ENCODE assay signal across 12 cellular contexts in the genomic region with DNA sequence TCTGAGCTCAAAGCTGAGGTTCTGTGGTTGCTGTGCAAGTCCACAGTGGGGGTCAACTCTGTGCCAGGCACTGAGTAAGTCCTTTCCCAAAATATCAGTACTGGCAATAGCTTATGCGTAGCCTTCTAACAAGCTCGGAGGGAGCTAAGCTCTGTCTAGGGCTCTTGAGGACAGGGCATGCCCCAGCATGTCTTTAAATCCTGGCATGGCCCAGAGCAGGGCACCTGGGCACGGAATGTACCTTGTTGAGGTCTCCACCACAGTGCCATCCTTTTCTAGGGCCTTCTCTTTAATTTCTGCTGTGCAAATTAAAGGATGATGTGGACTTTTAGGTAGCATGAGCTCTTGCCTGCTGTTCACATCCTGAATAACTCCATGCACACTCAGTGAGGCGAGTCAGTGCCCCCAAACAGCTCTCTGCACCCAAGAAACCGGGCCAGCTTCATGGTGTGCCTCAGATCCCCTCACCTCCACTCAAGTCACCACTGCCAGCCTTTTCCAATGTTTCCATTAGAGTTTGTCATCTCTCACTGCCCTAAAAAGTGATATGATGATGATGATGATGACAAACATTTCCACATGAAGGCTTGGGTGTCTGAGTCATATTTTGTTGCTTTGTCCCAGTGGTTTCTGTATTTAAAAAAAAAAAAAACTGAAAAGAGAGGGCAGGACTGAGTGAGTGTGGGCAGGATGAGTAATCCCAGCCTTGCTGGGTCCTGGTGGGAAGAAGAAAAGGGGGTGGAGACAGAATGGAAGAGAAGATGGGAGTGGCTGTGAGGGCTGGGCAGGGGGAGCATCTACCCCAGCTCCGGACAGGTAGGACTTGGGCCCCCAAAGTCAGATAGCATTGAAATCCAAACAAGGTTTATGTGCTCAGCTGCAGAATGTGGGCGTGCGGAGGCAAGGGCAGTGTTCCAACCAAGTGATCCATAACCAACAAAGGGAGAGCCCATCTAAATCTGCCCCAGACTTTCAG.
DNase-seq lines count a peak whose midpoint lies in the region; ATAC-seq, FAIRE-seq and TF ChIP-seq lines count a peak whose summit lies in the region.
"Had no signal": no experiment of that assay in that cellular context is flagged by ENCODE, and none has a peak within 500 bp of the region (broad histone marks: within the 10 kb centered on the region; RNA-seq: fewer than 3 reads in every experiment).

No MANE protein-coding gene starts in this region.

- H3K4me2 ChIP-seq in astrocyte (ENCODE audit: low read length) (peak overlapping the region; percentile 55), HepG2 (ENCODE audit: low read depth, low read length) (no peak overlapping the region)

- 0% methylated on average over 4 of the region's 8 CpGs for WGBS in HepG2 (ENCODE audit: low lambda C conversion rate)

- DNase-seq in AG08396 (ENCODE audit: low spot score), result peak; percentile 78
- peak; percentile 91 for DNase-seq in LHCN-M2 (ENCODE audit: low read depth)
- DNase-seq in astrocyte (ENCODE audit: low read depth), result peak; percentile 91
- no peak for DNase-seq in HepG2 (ENCODE audit: low spot score)
- DNase-seq in NCI-H2081 treated with DMSO at 0.1 percent for 48 hours (lab: John Stamatoyannopoulos, UW), result no peak
- no peak for DNase-seq in SIG-M5 (lab: John Stamatoyannopoulos, UW)
- DNase-seq: KG1, left ventricle myocardium superior had no signal

- peaks cover 1% of the 10 kb centered on the region for H3K9me3 Mint-ChIP-seq in astrocyte (ENCODE audit: unreplicated experiment)
- H3K9me3 Mint-ChIP-seq: T-helper 1 cell treated with Interleukin-12 subunit alpha and Interleukin-12 subunit beta and Interleukin-4 antibody, amounts not matched to agents 30 μg/mL and 1 μg/mL, for 36 hours had no signal

- H3K27ac Mint-ChIP-seq in astrocyte (ENCODE audit: unreplicated experiment), result peak overlapping the region; percentile 96
- H3K27ac Mint-ChIP-seq: T-helper 1 cell treated with Interleukin-12 subunit alpha and Interleukin-12 subunit beta and Interleukin-4 antibody, amounts not matched to agents 30 μg/mL and 1 μg/mL, for 36 hours had no signal

- TF ChIP-seq EP300 in HepG2 (IDR thresholded peaks at IDR 0.05; ENCODE audit: low read depth in 2 of 2, low read length in 2 of 2), result no peak
- TF ChIP-seq EP300 in HepG2 (CRISPR knock-in tag; IDR thresholded peaks at IDR 0.05; ENCODE audit: borderline replicate concordance), result no peak

- peaks cover 3% of the 10 kb centered on the region for H3K36me3 Mint-ChIP-seq in astrocyte (ENCODE audit: low read depth, unreplicated experiment)

- H4K20me1 ChIP-seq in astrocyte (ENCODE audit: insufficient read depth, low read length), result no peaks in the 10 kb centered on the region
- H4K20me1 ChIP-seq in HepG2 (ENCODE audit: insufficient read depth, low read length), result no peaks in the 10 kb centered on the region

- H3K36me3 ChIP-seq in astrocyte (ENCODE audit: insufficient read depth, low read length) (no peaks in the 10 kb centered on the region), HepG2 (replicated peaks in 1 of 2; ENCODE audit: control insufficient read depth in 1 of 2, insufficient read depth in 2 of 2, low read length in 2 of 2) (no peaks in the 10 kb centered on the region)

- CTCF ChIA-PET in HepG2 (lab: Yijun Ruan, JAX; ENCODE audit: low intra/inter-chr PET ratio, low total read pairs), result no interaction called here

- no peaks in the 10 kb centered on the region for H3K27me3 Mint-ChIP-seq in astrocyte (ENCODE audit: low read depth, unreplicated experiment)

- H3K79me2 ChIP-seq in astrocyte (ENCODE audit: insufficient read depth, low read length) (no peaks in the 10 kb centered on the region), HepG2 (ENCODE audit: insufficient read depth, low read length) (no peaks in the 10 kb centered on the region)

- TF ChIP-seq POLR2A in HepG2 (IDR thresholded peaks at IDR 0.05; ENCODE audit: insufficient read depth in 1 of 2, low read depth in 2 of 2, low read length in 2 of 2), result no peak

- H3K9me3 ChIP-seq in astrocyte (ENCODE audit: insufficient read depth, low read depth, low read length) (no peaks in the 10 kb centered on the region), HepG2 (ENCODE audit: low read length) (no peaks in the 10 kb centered on the region)

- no peak overlapping the region for H2AFZ ChIP-seq in astrocyte (ENCODE audit: low read depth, low read length)
- no peak overlapping the region for H2AFZ ChIP-seq in HepG2 (ENCODE audit: low read length)

- peak overlapping the region; percentile 31 for H3K4me3 Mint-ChIP-seq in astrocyte (ENCODE audit: unreplicated experiment)
- H3K4me3 Mint-ChIP-seq: T-helper 1 cell treated with Interleukin-12 subunit alpha and Interleukin-12 subunit beta and Interleukin-4 antibody, amounts not matched to agents 30 μg/mL and 1 μg/mL, for 36 hours had no signal

- POLR2A ChIA-PET in HepG2 (lab: Yijun Ruan, JAX), result no interaction called here

- FAIRE-seq in astrocyte (lab: Jason Lieb, UNC) (peak; percentile 26), HepG2 (lab: Jason Lieb, UNC) (no peak)
- FAIRE-seq: D721Med had no signal

- H3K9ac ChIP-seq in astrocyte (ENCODE audit: low read length) (no peak overlapping the region), HepG2 (ENCODE audit: insufficient read depth, low read depth, low read length) (no peak overlapping the region)

- no peaks in the 10 kb centered on the region for H3K27me3 ChIP-seq in astrocyte (ENCODE audit: insufficient read depth, low read length)
- peaks cover 3 to 15% of the 10 kb centered on the region in 2 experiments; a peak in 2 of 5 replicates for H3K27me3 ChIP-seq in HepG2 (ENCODE audit: control insufficient read depth in 1 of 2, insufficient read depth in 2 of 2, low read length in 2 of 2)

- no peak overlapping the region for H3K4me3 ChIP-seq in astrocyte (ENCODE audit: insufficient read depth, low read depth, low read length)
- H3K4me3 ChIP-seq in HepG2 (replicated peaks in 1 of 3; ENCODE audit: insufficient read depth in 1 of 3, low read depth in 2 of 3, low read length in 3 of 3), result no peak overlapping the region

- peak overlapping the region; percentile 55 for H3K27ac ChIP-seq in astrocyte (ENCODE audit: low read depth, low read length)
- no peak overlapping the region for H3K27ac ChIP-seq in HepG2 (ENCODE audit: extremely low read length, insufficient read depth, low read length)

- TF ChIP-seq CTCF in astrocyte (IDR thresholded peaks at IDR 0.05; ENCODE audit: insufficient read depth, low read depth, low read length) (no peak), HepG2 (CRISPR knock-in tag; IDR thresholded peaks at IDR 0.05) (no peak)

- H3K4me1 ChIP-seq in astrocyte (ENCODE audit: insufficient read depth, low read length) (peaks cover 33% of the 10 kb centered on the region), HepG2 (ENCODE audit: insufficient read depth, low read length) (no peaks in the 10 kb centered on the region)

- peaks cover 53% of the 10 kb centered on the region for H3K4me1 Mint-ChIP-seq in astrocyte (ENCODE audit: low read depth, unreplicated experiment)

- intact Hi-C loops in HepG2 (cut with micrococcal nuclease; ENCODE audit: unreplicated experiment), result no loop called here

- BruUV-seq in HepG2 (replicated peaks; lab: Mats Ljungman, UMichigan), result no TSS peak

- in situ Hi-C loops in HepG2 (cut with HindIII; ENCODE audit: extremely low pct_ligation_motif_present, low pct_unique_long_range_greater_than_20kb), result no loop called here

- no peak for ATAC-seq in HepG2
- no peak for ATAC-seq in HG02571 (IDR thresholded peaks at IDR 0.05; ENCODE audit: unreplicated experiment)
- no peak for ATAC-seq in GM19463 (IDR thresholded peaks at IDR 0.05; ENCODE audit: unreplicated experiment)
- ATAC-seq: left ventricle myocardium superior had no signal

- TF ChIP-seq RAD21 in HepG2 (CRISPR knock-in tag; IDR thresholded peaks at IDR 0.05), result no peak

TF ChIP-seq in HepG2, 621 proteins besides CTCF, POLR2A, EP300 and RAD21:
- TF ChIP-seq, protein P1, sequence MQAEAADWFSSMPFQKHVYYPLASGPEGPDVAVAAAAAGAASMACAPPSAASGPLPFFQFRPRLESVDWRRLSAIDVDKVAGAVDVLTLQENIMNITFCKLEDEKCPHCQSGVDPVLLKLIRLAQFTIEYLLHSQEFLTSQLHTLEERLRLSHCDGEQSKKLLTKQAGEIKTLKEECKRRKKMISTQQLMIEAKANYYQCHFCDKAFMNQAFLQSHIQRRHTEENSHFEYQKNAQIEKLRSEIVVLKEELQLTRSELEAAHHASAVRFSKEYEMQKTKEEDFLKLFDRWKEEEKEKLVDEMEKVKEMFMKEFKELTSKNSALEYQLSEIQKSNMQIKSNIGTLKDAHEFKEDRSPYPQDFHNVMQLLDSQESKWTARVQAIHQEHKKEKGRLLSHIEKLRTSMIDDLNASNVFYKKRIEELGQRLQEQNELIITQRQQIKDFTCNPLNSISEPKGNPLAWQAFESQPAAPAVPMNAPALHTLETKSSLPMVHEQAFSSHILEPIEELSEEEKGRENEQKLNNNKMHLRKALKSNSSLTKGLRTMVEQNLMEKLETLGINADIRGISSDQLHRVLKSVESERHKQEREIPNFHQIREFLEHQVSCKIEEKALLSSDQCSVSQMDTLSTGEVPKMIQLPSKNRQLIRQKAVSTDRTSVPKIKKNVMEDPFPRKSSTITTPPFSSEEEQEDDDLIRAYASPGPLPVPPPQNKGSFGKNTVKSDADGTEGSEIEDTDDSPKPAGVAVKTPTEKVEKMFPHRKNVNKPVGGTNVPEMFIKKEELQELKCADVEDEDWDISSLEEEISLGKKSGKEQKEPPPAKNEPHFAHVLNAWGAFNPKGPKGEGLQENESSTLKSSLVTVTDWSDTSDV (CRISPR knock-in tag; IDR thresholded peaks at IDR 0.05), result no peak
- TF ChIP-seq, protein P2, sequence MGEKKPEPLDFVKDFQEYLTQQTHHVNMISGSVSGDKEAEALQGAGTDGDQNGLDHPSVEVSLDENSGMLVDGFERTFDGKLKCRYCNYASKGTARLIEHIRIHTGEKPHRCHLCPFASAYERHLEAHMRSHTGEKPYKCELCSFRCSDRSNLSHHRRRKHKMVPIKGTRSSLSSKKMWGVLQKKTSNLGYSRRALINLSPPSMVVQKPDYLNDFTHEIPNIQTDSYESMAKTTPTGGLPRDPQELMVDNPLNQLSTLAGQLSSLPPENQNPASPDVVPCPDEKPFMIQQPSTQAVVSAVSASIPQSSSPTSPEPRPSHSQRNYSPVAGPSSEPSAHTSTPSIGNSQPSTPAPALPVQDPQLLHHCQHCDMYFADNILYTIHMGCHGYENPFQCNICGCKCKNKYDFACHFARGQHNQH (CRISPR knock-in tag; IDR thresholded peaks at IDR 0.05), result no peak
- TF ChIP-seq FOXA3 (CRISPR knock-in tag; IDR thresholded peaks at IDR 0.05) (no peak), PTBP1 (IDR thresholded peaks at IDR 0.05; ENCODE audit: low read depth, low read length, poor library complexity, severe bottlenecking) (no peak), KLF12 (CRISPR knock-in tag; IDR thresholded peaks at IDR 0.05; ENCODE audit: borderline replicate concordance) (no peak), CREB1 (IDR thresholded peaks at IDR 0.05) (peak; percentile 59), CREB1 (CRISPR knock-in tag; IDR thresholded peaks at IDR 0.05) (no peak), CENPT (CRISPR knock-in tag; IDR thresholded peaks at IDR 0.05; ENCODE audit: low read depth) (no peak)

Comparison
In these comparisons a context has a peak if more than half of its experiments do, and no peak if none do; other contexts are left out.
1. DNase-seq: peak in AG08396 (single experiment), LHCN-M2 (single experiment) and astrocyte (single experiment); none in HepG2 (single experiment), NCI-H2081 treated with DMSO at 0.1 percent for 48 hours (single experiment) and SIG-M5 (single experiment).